In genomic region chr1:247482747-247483146, GRCh38 we compare ENCODE assay signal across 17 cellular contexts. TPM values are rescaled to one million over a fixed set of nuclear protein-coding genes. Genes with fewer than 3 reads are reported as not detected.
DNase-seq lines count a peak whose midpoint lies in the region; FAIRE-seq and TF ChIP-seq lines count a peak whose summit lies in the region.
"Had no signal": no experiment of that assay in that cellular context is flagged by ENCODE, and none has a peak within 500 bp of the region (broad histone marks: within the 10 kb centered on the region; RNA-seq: fewer than 3 reads in every experiment).

No MANE protein-coding gene starts in this region.

- no peaks in the 10 kb centered on the region for H3K36me3 ChIP-seq in bronchial epithelial cell (ENCODE audit: control insufficient read depth, insufficient read depth, low read length)
- H3K36me3 ChIP-seq: SJCRH30 had no signal

- H3K27ac Mint-ChIP-seq in osteocyte (ENCODE audit: unreplicated experiment): peak overlapping the region; percentile 89
- H3K27ac Mint-ChIP-seq: HFFc6 had no signal

- no peaks in the 10 kb centered on the region for H3K9me3 Mint-ChIP-seq in osteocyte (ENCODE audit: unreplicated experiment)
- H3K9me3 Mint-ChIP-seq: HFFc6 had no signal

- H3K27me3 ChIP-seq in bronchial epithelial cell (ENCODE audit: control insufficient read depth, insufficient read depth, low read length): no peaks in the 10 kb centered on the region
- H3K27me3 ChIP-seq: SJCRH30 had no signal

- no peaks in the 10 kb centered on the region for H3K36me3 Mint-ChIP-seq in osteocyte (ENCODE audit: unreplicated experiment)

- DNase-seq in COLO829 (ENCODE audit: low spot score): peak; percentile 72
- peak; percentile 78 for DNase-seq in M059J (ENCODE audit: low read depth)
- DNase-seq in bronchial epithelial cell (ENCODE audit: low read depth): peak; percentile 42
- DNase-seq in osteocyte (ENCODE audit: extremely low spot score, unreplicated experiment): no peak
- no peak for DNase-seq in pons (ENCODE audit: low spot score)
- no peak for DNase-seq in NCI-H774 (lab: John Stamatoyannopoulos, UW)
- DNase-seq in H4 (ENCODE audit: low spot score): no peak
- DNase-seq in GM03348 (ENCODE audit: low spot score): no peak
- DNase-seq: GF-D8, GOT3, HFFc6, NCI-H1105, NCI-H187 treated with DMSO at 0.1 percent for 48 hours, NCI-H446 treated with DMSO at 0.1 percent for 48 hours, SJCRH30 had no signal

- H3K27me3 Mint-ChIP-seq in osteocyte (ENCODE audit: unreplicated experiment): peaks cover 9% of the 10 kb centered on the region

- no peak for TF ChIP-seq CTCF in bronchial epithelial cell (IDR thresholded peaks at IDR 0.05; ENCODE audit: insufficient read depth, low read length, severe bottlenecking)
- no peak for TF ChIP-seq CTCF in osteocyte (IDR thresholded peaks at IDR 0.05)

- H3K4me3 ChIP-seq in bronchial epithelial cell (ENCODE audit: low read depth, low read length): no peak overlapping the region
- H3K4me3 ChIP-seq: K562, SJCRH30 had no signal

- peaks cover 20% of the 10 kb centered on the region for H3K4me1 Mint-ChIP-seq in osteocyte (ENCODE audit: unreplicated experiment)

- FAIRE-seq in bronchial epithelial cell (lab: Jason Lieb, UNC): no peak
- FAIRE-seq: A204.1, K562 had no signal

- no peak overlapping the region for H3K4me3 Mint-ChIP-seq in osteocyte (ENCODE audit: unreplicated experiment)
- H3K4me3 Mint-ChIP-seq: HFFc6 had no signal

RNA-seq across cellular contexts. Expression of gene OR2B11, which starts 24.8 kb away (rescaled TPM):
- total RNA-seq in M059J (2014; rRNA removed; shearing (Covaris generic)): not detected in 2 replicates
- total RNA-seq in bronchial epithelial cell (not detected in 2 replicates), osteocyte (not detected in 2 replicates)
- total RNA-seq in H4 (2014; rRNA removed; shearing (Covaris generic)): not detected in 2 replicates
- total RNA-seq: HFFc6, K562, SJCRH30 had no signal

RNA-seq across cellular contexts. Expression of gene OR2C3, which starts 53.5 kb away (rescaled TPM):
- total RNA-seq in M059J (2014; rRNA removed; shearing (Covaris generic)): not detected in 2 replicates
- total RNA-seq in bronchial epithelial cell (not detected in 2 replicates), osteocyte (not detected in 2 replicates)
- total RNA-seq in H4 (2014; rRNA removed; shearing (Covaris generic)): not detected in 2 replicates
- total RNA-seq: HFFc6, SJCRH30 had no signal

Comparison
In these comparisons a context has a peak if more than half of its experiments do, and no peak if none do; other contexts are left out.
1. DNase-seq: peak in COLO829 (single experiment), M059J (single experiment) and bronchial epithelial cell (single experiment); none in osteocyte (single experiment), pons (single experiment), NCI-H774 (single experiment), H4 (single experiment) and GM03348 (single experiment).